17 cellular contexts compared by ENCODE assay signal in genomic region chr1:160724445-160725242, GRCh38. TPM values are rescaled to one million over a fixed set of nuclear protein-coding genes. Genes with fewer than 3 reads are reported as not detected.
DNase-seq lines count a peak whose midpoint lies in the region; ATAC-seq and TF ChIP-seq lines count a peak whose summit lies in the region.
"Had no signal": no experiment of that assay in that cellular context is flagged by ENCODE, and none has a peak within 500 bp of the region (broad histone marks: within the 10 kb centered on the region; RNA-seq: fewer than 3 reads in every experiment).

No MANE protein-coding gene starts in this region.

- no peaks in the 10 kb centered on the region for H3K27me3 Mint-ChIP-seq in activated naive CD4-positive, alpha-beta T cell treated with anti-CD3 and anti-CD28 coated beads, Interleukin-2, amount 50 U/mL, for 24 hours
- H3K27me3 Mint-ChIP-seq in stimulated activated naive CD8-positive, alpha-beta T cell treated with anti-CD3 and anti-CD28 coated beads, Interleukin-15, amount 100 ng/mL, for 72 hours: no peaks in the 10 kb centered on the region
- H3K27me3 Mint-ChIP-seq: activated B cell treated with CpG ODN at 0.5 μM for 24 hours had no signal

- H3K36me3 Mint-ChIP-seq in activated naive CD4-positive, alpha-beta T cell treated with anti-CD3 and anti-CD28 coated beads, Interleukin-2, amount 50 U/mL, for 24 hours: no peaks in the 10 kb centered on the region

- peak overlapping the region; percentile 53 for H3K27ac Mint-ChIP-seq in activated naive CD4-positive, alpha-beta T cell treated with anti-CD3 and anti-CD28 coated beads, Interleukin-2, amount 50 U/mL, for 24 hours
- no peak overlapping the region for H3K27ac Mint-ChIP-seq in stimulated activated naive CD8-positive, alpha-beta T cell treated with anti-CD3 and anti-CD28 coated beads, Interleukin-15, amount 100 ng/mL, for 72 hours
- H3K27ac Mint-ChIP-seq: activated B cell treated with CpG ODN at 0.5 μM for 24 hours had no signal

- TF ChIP-seq CTCF in WI38 (IDR thresholded peaks at IDR 0.05; ENCODE audit: low read depth, low read length) (no peak), foreskin fibroblast (IDR thresholded peaks at IDR 0.05; ENCODE audit: low read depth, low read length) (no peak)

- peak; percentile 78 for ATAC-seq in stimulated activated naive CD8-positive, alpha-beta T cell treated with anti-CD3 and anti-CD28 coated beads, Interleukin-15, amount 100 ng/mL, for 72 hours
- ATAC-seq: heart right ventricle, PC-3 had no signal

- H3K4me3 ChIP-seq in WI38 (ENCODE audit: low read depth, low read length) (0 out of 2 replicates have a peak overlapping the region, but pooled peaks have one; percentile 16), foreskin fibroblast (ENCODE audit: low read depth in 1 of 2, low read length in 2 of 2) (no peak overlapping the region)
- H3K4me3 ChIP-seq: heart right ventricle, ovary had no signal

- DNase-seq in activated naive CD4-positive, alpha-beta T cell treated with anti-CD3 and anti-CD28 coated beads, Interleukin-2, amount 50 U/mL, for 16 hours: no peak
- DNase-seq in HT-29 (ENCODE audit: low spot score): peak; percentile 2
- DNase-seq in stimulated activated naive CD8-positive, alpha-beta T cell treated with anti-CD3 and anti-CD28 coated beads, Interleukin-15, amount 100 ng/mL, for 72 hours: peak in 1 of 2 donors; percentile 50
- no peak for DNase-seq in NCI-H1105 treated with DMSO at 0.1 percent for 48 hours (lab: John Stamatoyannopoulos, UW)
- no peak for DNase-seq in GM03348 (ENCODE audit: low spot score)
- no peak for DNase-seq in foreskin fibroblast
- DNase-seq: activated B cell treated with CpG ODN at 0.5 μM for 24 hours, anterior cingulate cortex, heart right ventricle, NCI-H1048, NCI-H2171 treated with DMSO at 0.1 percent for 48 hours, ovary, PC-3, small intestine, SW 1271 had no signal

- peaks cover 30% of the 10 kb centered on the region for H3K4me1 Mint-ChIP-seq in activated naive CD4-positive, alpha-beta T cell treated with anti-CD3 and anti-CD28 coated beads, Interleukin-2, amount 50 U/mL, for 24 hours
- H3K4me1 Mint-ChIP-seq in stimulated activated naive CD8-positive, alpha-beta T cell treated with anti-CD3 and anti-CD28 coated beads, Interleukin-15, amount 100 ng/mL, for 72 hours: peaks cover 33% of the 10 kb centered on the region

- no peak overlapping the region for H3K4me3 Mint-ChIP-seq in activated naive CD4-positive, alpha-beta T cell treated with anti-CD3 and anti-CD28 coated beads, Interleukin-2, amount 50 U/mL, for 24 hours
- no peak overlapping the region for H3K4me3 Mint-ChIP-seq in stimulated activated naive CD8-positive, alpha-beta T cell treated with anti-CD3 and anti-CD28 coated beads, Interleukin-15, amount 100 ng/mL, for 72 hours
- H3K4me3 Mint-ChIP-seq: activated B cell treated with CpG ODN at 0.5 μM for 24 hours had no signal

- H3K9me3 Mint-ChIP-seq in activated naive CD4-positive, alpha-beta T cell treated with anti-CD3 and anti-CD28 coated beads, Interleukin-2, amount 50 U/mL, for 24 hours: no peaks in the 10 kb centered on the region
- no peaks in the 10 kb centered on the region for H3K9me3 Mint-ChIP-seq in stimulated activated naive CD8-positive, alpha-beta T cell treated with anti-CD3 and anti-CD28 coated beads, Interleukin-15, amount 100 ng/mL, for 72 hours
- H3K9me3 Mint-ChIP-seq: activated B cell treated with CpG ODN at 0.5 μM for 24 hours had no signal

RNA-seq across cellular contexts. Expression of gene CD48, which starts 13.0 kb away (rescaled TPM):
- not detected in 2 replicates for total RNA-seq in HT-29 (2014; rRNA removed; shearing (Covaris generic))
- total RNA-seq: PC-3 had no signal

RNA-seq across cellular contexts. Expression of gene SLAMF7, which starts 14.4 kb away (rescaled TPM):
- total RNA-seq in HT-29 (2014; rRNA removed; shearing (Covaris generic)): not detected in 2 replicates
